Comparison of ENCODE assay signal across 26 cellular contexts in genomic region chr1:184228558-184228957, GRCh38.
"Had no signal": no experiment of that assay in that cellular context is flagged by ENCODE, and none has a peak within 500 bp of the region (broad histone marks: within the 10 kb centered on the region; RNA-seq: fewer than 3 reads in every experiment).

No MANE protein-coding gene starts in this region.

- H3K27me3 ChIP-seq: stomach, suprapubic skin, testis, thyroid gland, tibial artery, tibial nerve, transverse colon, upper lobe of left lung, upper lobe of right lung, uterus, vagina had no signal

- ATAC-seq: stimulated activated effector memory CD8-positive, alpha-beta T cell treated with anti-CD3 and anti-CD28 coated beads, Interleukin-12 subunit alpha, Interleukin-12 subunit beta, amount 100 ng/mL, for 72 hours; stimulated activated memory B cell treated with anti-CD40 and anti-IgM and Interleukin-4, amounts not matched to agents 10 μg/mL and 1 μg/mL and 100 μg/mL, for 72 hours; stimulated activated naive B cell treated with anti-CD40 and anti-IgM and Interleukin-4, amounts not matched to agents 10 μg/mL and 1 μg/mL and 100 μg/mL, for 72 hours; stimulated activated naive CD8-positive, alpha-beta T cell treated with anti-CD3 and anti-CD28 coated beads, Interleukin-15, amount 100 ng/mL, for 72 hours; stimulated activated naive CD8-positive, alpha-beta T cell treated with anti-CD3 and anti-CD28 coated beads, Interleukin-15, Interleukin-2, amounts not matched to agents 100 U/mL and 50 U/mL, for 24 hours; upper lobe of right lung had no signal

- H3K9me3 ChIP-seq: stomach, suprapubic skin, testis, thoracic aorta, thyroid gland, tibial artery, tibial nerve, transverse colon, upper lobe of left lung, upper lobe of right lung, uterus, vagina had no signal

- H3K36me3 ChIP-seq: stomach, suprapubic skin, thoracic aorta, thyroid gland, tibial artery, tibial nerve, transverse colon, upper lobe of left lung, upper lobe of right lung, uterus, vagina had no signal

- DNase-seq: stimulated activated CD4-positive, alpha-beta T cell treated with anti-CD3 and anti-CD28 coated beads, Interleukin-2, amount 100 ng/mL, for 48 hours; stimulated activated CD4-positive, alpha-beta T cell treated with anti-CD3 and anti-CD28 coated beads, Interleukin-4, amount 100 ng/mL, for 1 hour; stimulated activated CD4-positive, alpha-beta T cell treated with anti-CD3 and anti-CD28 coated beads, Interleukin-4, amount 100 ng/mL, for 24 hours; stimulated activated CD4-positive, alpha-beta T cell treated with anti-CD3 and anti-CD28 coated beads, Interleukin-4, amount 100 ng/mL, for 4 hours; stimulated activated CD8-positive, alpha-beta memory T cell treated with anti-CD3 and anti-CD28 coated beads, Interleukin-4, amount 100 ng/mL, for 48 hours; stimulated activated naive B cell treated with anti-CD40 and anti-IgM and Interleukin-4, amounts not matched to agents 10 μg/mL and 1 μg/mL and 100 μg/mL, for 72 hours; stimulated activated naive CD4-positive, alpha-beta T cell; stimulated activated naive CD4-positive, alpha-beta T cell treated with Interleukin-2 at 50 U/mL for 16 hours; stimulated activated naive CD8-positive, alpha-beta T cell treated with anti-CD3 and anti-CD28 coated beads, Interleukin-15, amount 100 ng/mL, for 72 hours; stimulated activated naive CD8-positive, alpha-beta T cell treated with anti-CD3 and anti-CD28 coated beads, Interleukin-15, Interleukin-2, amounts not matched to agents 100 U/mL and 50 U/mL, for 24 hours; stomach; substantia nigra; testis; thyroid gland; tibial artery; transverse colon; trophoblast cell; upper lobe of left lung; upper lobe of right lung; uterus had no signal

- H3K4me1 ChIP-seq: stomach, suprapubic skin, testis, thyroid gland, tibial artery, tibial nerve, transverse colon, upper lobe of left lung, upper lobe of right lung, uterus, vagina had no signal

- H3K27ac ChIP-seq: stomach, suprapubic skin, testis, thoracic aorta, thyroid gland, tibial artery, tibial nerve, transverse colon, upper lobe of left lung, upper lobe of right lung, uterus, vagina had no signal

- H3K4me3 ChIP-seq: stomach, suprapubic skin, testis, thoracic aorta, thyroid gland, tibial artery, tibial nerve, transverse colon, upper lobe of left lung, upper lobe of right lung, uterus, vagina had no signal
